In genomic region chrX:11438380-11438723, GRCh38 we compare ENCODE assay signal across 20 cellular contexts.
A peak's percentile ranks its signal among the peaks of the same experiment; 100 is the strongest.
DNase-seq lines count a peak whose midpoint lies in the region; ATAC-seq and TF ChIP-seq lines count a peak whose summit lies in the region.
"Had no signal": no experiment of that assay in that cellular context is flagged by ENCODE, and none has a peak within 500 bp of the region (broad histone marks: within the 10 kb centered on the region; RNA-seq: fewer than 3 reads in every experiment).

No MANE protein-coding gene starts in this region.

- peak overlapping the region; percentile 7 for H3K4me3 ChIP-seq in A673 (ENCODE audit: low read depth, low read length, poor library complexity, severe bottlenecking)
- no peak overlapping the region for H3K4me3 ChIP-seq in OCI-LY7 (ENCODE audit: low read depth, low read length, poor library complexity, severe bottlenecking)
- no peak overlapping the region for H3K4me3 ChIP-seq in gastrocnemius medialis
- H3K4me3 ChIP-seq: GM12878 had no signal

- TF ChIP-seq POLR2A in gastrocnemius medialis (IDR thresholded peaks at IDR 0.05): no peak

- no peak overlapping the region for H3K4me2 ChIP-seq in OCI-LY7 (ENCODE audit: low read length)

- no peak for ATAC-seq in gastrocnemius medialis
- ATAC-seq: activated CD8-positive, alpha-beta memory T cell treated with anti-CD3 and anti-CD28 coated beads, Interleukin-2, amount 10 ng/mL, durations not matched to agents 7 days and 5 days; activated T-helper 17 cell treated with anti-CD3 and anti-CD28 coated beads, Interleukin-2, amount 50 U/mL, for 72 hours; stimulated activated naive CD8-positive, alpha-beta T cell treated with anti-CD3 and anti-CD28 coated beads, Interleukin-15, amount 100 ng/mL, for 72 hours had no signal

- TF ChIP-seq CTCF in A673 (conservative IDR thresholded peaks at IDR 0.05; ENCODE audit: low read depth, low read length) (no peak), OCI-LY7 (conservative IDR thresholded peaks at IDR 0.05; ENCODE audit: low read length) (no peak), gastrocnemius medialis (IDR thresholded peaks at IDR 0.05 in 4 of 5, conservative IDR thresholded peaks at IDR 0.05 in 1 of 5) (no peak)

- CTCF ChIA-PET in A673 (lab: Charles Lee): no interaction called here
- CTCF ChIA-PET in OCI-LY7 (lab: Charles Lee; ENCODE audit: unreplicated experiment): no interaction called here

- peak overlapping the region; percentile 25; the same call in 1 of the 2 replicates for H2AFZ ChIP-seq in OCI-LY7 (ENCODE audit: low read length)

- H3K4me1 ChIP-seq in A673 (ENCODE audit: insufficient read depth, low read length, poor library complexity, severe bottlenecking): peaks cover 23% of the 10 kb centered on the region
- H3K4me1 ChIP-seq in OCI-LY7 (ENCODE audit: insufficient read depth, low read length, poor library complexity, severe bottlenecking): no peaks in the 10 kb centered on the region
- H3K4me1 ChIP-seq in gastrocnemius medialis: peaks cover 6% of the 10 kb centered on the region in 2 donors

- H3K27me3 ChIP-seq in A673 (replicated peaks; ENCODE audit: insufficient read depth, low read depth, low read length, poor library complexity) (no peaks in the 10 kb centered on the region), gastrocnemius medialis (no peaks in the 10 kb centered on the region)

- POLR2A ChIA-PET in A673 (lab: Charles Lee; ENCODE audit: low non-redundant PET): no interaction called here
- POLR2A ChIA-PET in OCI-LY7 (lab: Charles Lee): no interaction called here

- H3K9me3 ChIP-seq in A673 (ENCODE audit: low read depth, low read length, poor library complexity, severe bottlenecking) (no peaks in the 10 kb centered on the region), OCI-LY7 (ENCODE audit: low read length) (no peaks in the 10 kb centered on the region), gastrocnemius medialis (no peaks in the 10 kb centered on the region)

- no TSS peak for BruUV-seq in A673 (replicated peaks; lab: Mats Ljungman, UMichigan)
- BruUV-seq in OCI-LY7 (replicated peaks; lab: Mats Ljungman, UMichigan): no TSS peak

- in situ Hi-C loops in gastrocnemius medialis (cut with MboI; ENCODE audit: low sequenced_read_pairs in 4 of 4) (no loop called here), G401 (cut with HindIII; ENCODE audit: low sequenced_read_pairs) (no loop called here)

- H4K20me1 ChIP-seq in OCI-LY7 (ENCODE audit: insufficient read depth, low read length): no peaks in the 10 kb centered on the region

- H3K79me2 ChIP-seq in OCI-LY7 (ENCODE audit: insufficient read depth, low read depth, low read length): no peaks in the 10 kb centered on the region

- no peak for DNase-seq in A673 (ENCODE audit: low spot score)
- no peak for DNase-seq in OCI-LY7 (ENCODE audit: low spot score)
- DNase-seq in foreskin melanocyte: peak; percentile 1
- DNase-seq in gastrocnemius medialis: no peak
- no peak for DNase-seq in posterior vena cava (ENCODE audit: low spot score)
- no peak for DNase-seq in hypothalamus (lab: John Stamatoyannopoulos, UW)
- no peak for DNase-seq in NCI-H1417 treated with DMSO at 0.1 percent for 48 hours (lab: John Stamatoyannopoulos, UW)
- no peak for DNase-seq in G401 (ENCODE audit: low spot score)
- DNase-seq: activated CD4-positive, alpha-beta T cell treated with anti-CD3 and anti-CD28 coated beads for 4 hours; activated CD8-positive, alpha-beta memory T cell treated with anti-CD3 and anti-CD28 coated beads, Interleukin-2, amount 10 ng/mL, durations not matched to agents 7 days and 5 days; activated naive CD8-positive, alpha-beta T cell treated with anti-CD3 and anti-CD28 coated beads, Interleukin-2, amount 10 ng/mL, durations not matched to agents 7 days and 5 days; CD4-positive, alpha-beta memory T cell; NCI-H146; NCI-H2171 treated with DMSO at 0.1 percent for 48 hours; nephron progenitor cell; SHP77; stimulated activated CD4-positive, alpha-beta T cell treated with anti-CD3 and anti-CD28 coated beads, Interleukin-4, amount 100 ng/mL, for 4 hours; stimulated activated naive CD8-positive, alpha-beta T cell treated with anti-CD3 and anti-CD28 coated beads, Interleukin-15, amount 100 ng/mL, for 72 hours had no signal

- H3K36me3 ChIP-seq in A673 (ENCODE audit: insufficient read depth, low read length, poor library complexity, severe bottlenecking): no peaks in the 10 kb centered on the region
- H3K36me3 ChIP-seq in OCI-LY7 (ENCODE audit: insufficient read depth, low read length): no peaks in the 10 kb centered on the region
- no peaks in the 10 kb centered on the region for H3K36me3 ChIP-seq in gastrocnemius medialis

- no peaks in the 10 kb centered on the region for H3K9me2 ChIP-seq in OCI-LY7 (ENCODE audit: insufficient read depth, low read length)

- H3K27ac ChIP-seq in A673 (ENCODE audit: low read depth, low read length, poor library complexity, severe bottlenecking): peak overlapping the region; percentile 71
- no peak overlapping the region for H3K27ac ChIP-seq in OCI-LY7 (ENCODE audit: low read depth, low read length, poor library complexity, severe bottlenecking)
- H3K27ac ChIP-seq in gastrocnemius medialis: peak overlapping the region; percentile 26 to 56 (median 44)

- intact Hi-C loops in A673 (cut with micrococcal nuclease; ENCODE audit: unreplicated experiment): no loop called here
- intact Hi-C loops in OCI-LY7 (cut with micrococcal nuclease; ENCODE audit: unreplicated experiment): no loop called here
- intact Hi-C loops in gastrocnemius medialis (cut with DNase I; ENCODE audit: low total_unique reads): no loop called here
- intact Hi-C loops in posterior vena cava (cut with DNase I): no loop called here
